10 cellular contexts compared by ENCODE assay signal in the genomic region with DNA sequence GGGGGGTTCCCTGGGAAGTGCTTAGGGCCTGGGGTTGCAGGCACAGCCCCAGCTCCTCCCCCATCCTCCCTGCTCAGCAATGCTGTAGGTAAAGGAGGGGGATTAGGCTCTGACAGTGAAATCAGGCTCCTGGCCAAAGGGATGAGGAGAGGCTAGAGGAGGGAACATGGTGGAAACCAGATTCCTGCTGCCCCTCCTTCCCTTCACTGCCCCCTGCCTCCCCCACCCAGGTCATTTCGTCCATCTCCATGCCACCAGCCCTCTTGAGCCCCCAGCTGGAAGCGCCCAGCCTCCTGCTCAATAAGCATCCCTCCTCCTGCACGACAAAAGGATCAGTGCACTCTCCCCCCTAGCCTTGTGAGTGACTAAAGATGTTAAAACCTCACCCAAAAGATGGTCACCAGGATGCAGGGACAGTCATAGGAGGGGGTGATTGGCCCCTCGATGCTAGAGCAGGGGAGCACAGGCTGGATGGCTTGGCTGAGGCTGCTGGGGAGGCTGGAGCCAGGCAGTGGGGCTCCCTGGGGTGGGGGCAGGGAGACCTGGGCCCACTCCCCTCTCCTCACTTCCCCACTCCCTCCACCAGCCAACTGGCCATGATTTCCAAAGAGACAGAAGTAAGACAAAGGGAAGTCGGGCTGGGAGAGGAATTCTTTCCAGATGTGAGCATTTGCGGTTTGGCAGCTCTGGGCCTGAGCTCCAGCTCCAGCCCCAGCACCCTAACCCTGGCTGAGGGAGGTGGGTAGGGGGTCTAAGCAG. TPM values are rescaled to one million over a fixed set of nuclear protein-coding genes. Genes with fewer than 3 reads are reported as not detected.
A peak's percentile ranks its signal among the peaks of the same experiment; 100 is the strongest.
DNase-seq lines count a peak whose midpoint lies in the region; ATAC-seq and TF ChIP-seq lines count a peak whose summit lies in the region.
"Had no signal": no experiment of that assay in that cellular context is flagged by ENCODE, and none has a peak within 500 bp of the region (broad histone marks: within the 10 kb centered on the region; RNA-seq: fewer than 3 reads in every experiment).

No MANE protein-coding gene starts in this region.

- TF ChIP-seq POLR2A in uterus (IDR thresholded peaks at IDR 0.05) = no peak

- 60 to 66% methylated on average over 6 of the region's 6 CpGs for WGBS in heart right ventricle, 2 donors

- H3K9me3 ChIP-seq in heart right ventricle (no peaks in the 10 kb centered on the region), uterus (no peaks in the 10 kb centered on the region)
- H3K9me3 ChIP-seq: BE2C had no signal

- TF ChIP-seq CTCF in heart right ventricle (IDR thresholded peaks at IDR 0.05) (no peak), foreskin fibroblast (IDR thresholded peaks at IDR 0.05; ENCODE audit: low read depth, low read length) (no peak), uterus (IDR thresholded peaks at IDR 0.05) (no peak)

- intact Hi-C loops in heart right ventricle (cut with DNase I) (no loop called here), left cardiac atrium (cut with DNase I) (no loop called here), uterus (cut with DNase I; ENCODE audit: low total_unique reads) (no loop called here)

- ATAC-seq in heart right ventricle (no peak), left cardiac atrium (no peak), HG02763 (IDR thresholded peaks at IDR 0.05; ENCODE audit: unreplicated experiment) (no peak)

- H3K4me3 ChIP-seq in heart right ventricle = no peak overlapping the region
- peak overlapping the region; percentile 12 to 57 for H3K4me3 ChIP-seq in foreskin fibroblast (ENCODE audit: low read depth in 1 of 2, low read length in 2 of 2)
- H3K4me3 ChIP-seq in uterus = no peak overlapping the region

- peaks cover 0 to 2% (median 0%) of the 10 kb centered on the region in 9 donors for H3K36me3 ChIP-seq in heart right ventricle
- no peaks in the 10 kb centered on the region for H3K36me3 ChIP-seq in uterus
- H3K36me3 ChIP-seq: BE2C had no signal

- DNase-seq in heart right ventricle (no peak), left cardiac atrium (no peak), foreskin fibroblast (peak; percentile 67 to 89), uterus (peak; percentile 40 to 47), T1000 (lab: John Stamatoyannopoulos, UW) (no peak)
- DNase-seq: activated CD4-positive, alpha-beta T cell treated with anti-CD3 and anti-CD28 coated beads, Interleukin-2, amount 10 ng/mL, durations not matched to agents 7 days and 5 days; BE2C; central memory CD4-positive, alpha-beta T cell; left colon had no signal

- H3K27ac ChIP-seq in heart right ventricle (peak overlapping the region in 9 of 10 donors; percentile 13 to 82 (median 70)), uterus (peak overlapping the region; percentile 92)

- H3K27me3 ChIP-seq in heart right ventricle = peaks cover 5 to 48% (median 27%) of the 10 kb centered on the region in 7 donors
- no peaks in the 10 kb centered on the region for H3K27me3 ChIP-seq in uterus

- H3K4me1 ChIP-seq in heart right ventricle (peaks cover 17 to 65% (median 40%) of the 10 kb centered on the region in 9 donors), uterus (peaks cover 0 to 34% of the 10 kb centered on the region in 2 donors)

RNA-seq across cellular contexts. Expression of gene CRABP2, which starts 2.3 kb away (rescaled TPM):
- 1 to 10 TPM in 4 of 10 donors, under 1 TPM in 5, not detected in 1; 0.25 to 2.7 (median 0.64) TPM for total RNA-seq in heart right ventricle
- 1 to 10 TPM; 1.5 to 1.8 TPM for polyA plus RNA-seq in heart right ventricle
- total RNA-seq in left cardiac atrium = 1 to 10 TPM; 1.5 TPM
- 10 to 100 TPM in 3 of 4 donors, not detected in 1; 11.0 to 71.5 (median 14.3) TPM for total RNA-seq in uterus

RNA-seq across cellular contexts. Expression of gene METTL25B, which starts 20.6 kb away (rescaled TPM):
- 10 to 100 TPM; 12.8 to 18.8 (median 15.2) TPM for total RNA-seq in heart right ventricle
- 10 to 100 TPM; 17.0 to 45.2 TPM for polyA plus RNA-seq in heart right ventricle
- total RNA-seq in left cardiac atrium = 10 to 100 TPM; 14.6 to 20.5 TPM
- 10 to 100 TPM in 3 of 4 donors, 1 to 10 TPM in 1; 3.5 to 69.7 (median 29.4) TPM for total RNA-seq in uterus

RNA-seq across cellular contexts. Expression of gene ISG20L2, which starts 20.9 kb away (rescaled TPM):
- total RNA-seq in heart right ventricle = 10 to 100 TPM; 10.5 to 17.5 (median 15.2) TPM
- polyA plus RNA-seq in heart right ventricle = 10 to 100 TPM in 1 of 2 donors, 1 to 10 TPM in 1; 5.7 to 11.3 TPM
- 10 to 100 TPM; 15.7 to 18.6 TPM for total RNA-seq in left cardiac atrium
- total RNA-seq in uterus = 10 to 100 TPM in 2 of 4 donors, 1 to 10 TPM in 2; 3.6 to 24.8 (median 10.2) TPM

RNA-seq across cellular contexts. Expression of gene NES, which starts 30.5 kb away (rescaled TPM):
- total RNA-seq in heart right ventricle (100 to 1,000 TPM in 9 of 10 donors, 10 to 100 TPM in 1; 84.6 to 389 (median 196) TPM), left cardiac atrium (100 to 1,000 TPM; 224 to 240 TPM), uterus (10 to 100 TPM in 3 of 4 donors, 1 to 10 TPM in 1; 9.7 to 70.9 (median 34.5) TPM)
- 100 to 1,000 TPM in 1 of 2 donors, 10 to 100 TPM in 1; 46.8 to 116 TPM for polyA plus RNA-seq in heart right ventricle
- total RNA-seq: activated CD4-positive, alpha-beta T cell treated with anti-CD3 and anti-CD28 coated beads, Interleukin-2, amount 10 ng/mL, durations not matched to agents 7 days and 5 days had no signal

RNA-seq across cellular contexts. Expression of gene MRPL24, which starts 33.2 kb away (rescaled TPM):
- total RNA-seq in heart right ventricle (100 to 1,000 TPM in 2 of 10 donors, 10 to 100 TPM in 8; 70.3 to 105 (median 86.7) TPM), left cardiac atrium (10 to 100 TPM; 62.9 to 74.0 TPM), uterus (10 to 100 TPM in 3 of 4 donors, 1 to 10 TPM in 1; 8.2 to 58.5 (median 23.8) TPM)
- 100 to 1,000 TPM; 157 to 250 TPM for polyA plus RNA-seq in heart right ventricle

Comparison
In these comparisons a context has a peak if more than half of its experiments do, and no peak if none do; other contexts are left out.
1. DNase-seq: peak in foreskin fibroblast (2 of 2) and uterus (2 of 2); none in heart right ventricle (0 of 2), left cardiac atrium (single experiment) and T1000 (single experiment).
2. H3K4me3 ChIP-seq: peak in foreskin fibroblast (2 of 2); none in heart right ventricle (0 of 10) and uterus (0 of 2).